ENCODE assay signal across 25 cellular contexts in genomic region chr6:46969206-46969605, GRCh38. TPM values are rescaled to one million over a fixed set of nuclear protein-coding genes. Genes with fewer than 3 reads are reported as not detected.
DNase-seq lines count a peak whose midpoint lies in the region; ATAC-seq, FAIRE-seq and TF ChIP-seq lines count a peak whose summit lies in the region.
"Had no signal": no experiment of that assay in that cellular context is flagged by ENCODE, and none has a peak within 500 bp of the region (broad histone marks: within the 10 kb centered on the region; RNA-seq: fewer than 3 reads in every experiment).

No MANE protein-coding gene starts in this region.

- DNase-seq in HCT116 (ENCODE audit: low read depth, low spot score) (no peak), PC-3 (no peak), H1 (ENCODE audit: low read depth in 1 of 2, low spot score in 2 of 2) (no peak), HFFc6 (no peak), D721Med (ENCODE audit: insufficient read length, low spot score) (no peak), substantia nigra (lab: John Stamatoyannopoulos, UW) (no peak)
- DNase-seq: AML-193; CD4-positive, alpha-beta T cell; DMS79; Karpas-422; NCI-H1092 treated with DMSO at 0.1 percent for 48 hours; NCI-H1436 treated with DMSO at 0.1 percent for 48 hours; NCI-H187 treated with DMSO at 0.1 percent for 48 hours; NCI-H2171 treated with DMSO at 0.1 percent for 48 hours; NCI-H524 treated with DMSO at 0.1 percent for 48 hours; NCI-H774; Right ventricle myocardium superior; RPMI8226; T-helper 1 cell had no signal

- H4K8ac ChIP-seq in H1 (ENCODE audit: extremely low read depth, insufficient read depth, low read length), result no peak overlapping the region

- H3K36me3 Mint-ChIP-seq in HFFc6 (ENCODE audit: low read depth), result no peaks in the 10 kb centered on the region

- H3K23ac ChIP-seq in H1 (ENCODE audit: insufficient read length), result no peak overlapping the region

- no peaks in the 10 kb centered on the region for H3K79me1 ChIP-seq in H1 (ENCODE audit: low read depth, low read length)

- H2BK12ac ChIP-seq in H1 (ENCODE audit: low read depth, low read length), result no peak overlapping the region

- no peak overlapping the region for H2AK5ac ChIP-seq in H1 (ENCODE audit: low read depth, low read length)

- TF ChIP-seq POLR2A in HCT116 (IDR thresholded peaks at IDR 0.05; ENCODE audit: borderline replicate concordance, extremely low read depth, insufficient read depth, insufficient read length) (no peak), H1 (IDR thresholded peaks at IDR 0.05; ENCODE audit: control extremely low read depth in 1 of 2, low read depth in 2 of 2, low read length in 2 of 2) (no peak)

- H3K79me2 ChIP-seq in HCT116 (ENCODE audit: insufficient read depth, low read length), result no peaks in the 10 kb centered on the region
- no peaks in the 10 kb centered on the region for H3K79me2 ChIP-seq in PC-3 (ENCODE audit: low read length)
- H3K79me2 ChIP-seq in H1 (ENCODE audit: control insufficient read depth in 1 of 2, insufficient read depth in 2 of 2, low read length in 2 of 2), result no peaks in the 10 kb centered on the region

- FAIRE-seq in H1 (lab: Jason Lieb, UNC) (peak; percentile 66), D721Med (lab: Jason Lieb, UNC) (no peak)
- FAIRE-seq: A549, GM12892 had no signal

- H3K4me1 Mint-ChIP-seq in HFFc6 (ENCODE audit: low read depth), result no peaks in the 10 kb centered on the region

- POLR2A ChIA-PET in HCT116 (lab: Charles Lee) (no interaction called here), PC-3 (lab: Charles Lee; ENCODE audit: unreplicated experiment) (no interaction called here), H1 (lab: Charles Lee; ENCODE audit: partially characterized antibody) (no interaction called here)

- H3K36me3 ChIP-seq in HCT116 (ENCODE audit: control insufficient read depth in 1 of 2, insufficient read depth in 2 of 2, low read length in 2 of 2) (no peaks in the 10 kb centered on the region), PC-3 (ENCODE audit: low read depth, low read length) (no peaks in the 10 kb centered on the region), H1 (ENCODE audit: control insufficient read depth in 2 of 4, insufficient read depth in 4 of 4, low read length in 3 of 4) (no peaks in the 10 kb centered on the region)
- H3K36me3 ChIP-seq: BLaER1 treated with 17β-estradiol and CSF1 and Interleukin-3, amounts not matched to agents 10 nM and 100 nM had no signal

- no peak overlapping the region for H3K9ac ChIP-seq in HCT116 (ENCODE audit: low read length)
- H3K9ac ChIP-seq in PC-3 (ENCODE audit: low read length), result no peak overlapping the region
- H3K9ac ChIP-seq in H1 (replicated peaks in 1 of 4; ENCODE audit: extremely low read depth in 1 of 4, low read depth in 3 of 4, low read length in 3 of 4), result no peak overlapping the region
- H3K9ac ChIP-seq: BLaER1 treated with 17β-estradiol and CSF1 and Interleukin-3, amounts not matched to agents 10 nM and 100 nM had no signal

- H3K27ac Mint-ChIP-seq in HFFc6, result no peak overlapping the region
- H3K27ac Mint-ChIP-seq: CD4-positive, alpha-beta T cell had no signal

- no peak overlapping the region for H3K14ac ChIP-seq in H1 (ENCODE audit: insufficient read length)

- no peak overlapping the region for H3K4me3 Mint-ChIP-seq in HFFc6
- H3K4me3 Mint-ChIP-seq: CD4-positive, alpha-beta T cell had no signal

- H2BK5ac ChIP-seq in H1 (ENCODE audit: low read depth, low read length), result no peak overlapping the region

- TF ChIP-seq CTCF in HCT116 (IDR thresholded peaks at IDR 0.05 in 2 of 3, conservative IDR thresholded peaks at IDR 0.05 in 1 of 3; ENCODE audit: borderline replicate concordance in 1 of 3, insufficient read depth in 1 of 3, low read depth in 2 of 3, low read length in 2 of 3) (no peak), PC-3 (conservative IDR thresholded peaks at IDR 0.05; ENCODE audit: low read depth, low read length) (no peak), H1 (IDR thresholded peaks at IDR 0.05; ENCODE audit: control extremely low read depth in 1 of 3, insufficient read depth in 1 of 3, low read depth in 1 of 3, low read length in 3 of 3) (no peak), HFFc6 (IDR thresholded peaks at IDR 0.05) (no peak), D721Med (IDR thresholded peaks at IDR 0.05; ENCODE audit: insufficient read depth, missing control alignments) (no peak)

- no peak overlapping the region for H2BK15ac ChIP-seq in H1 (ENCODE audit: low read length)

- H3F3A ChIP-seq in PC-3 (ENCODE audit: low read length, unreplicated experiment), result no peaks in the 10 kb centered on the region

- H3K18ac ChIP-seq in H1 (ENCODE audit: extremely low read depth, low read length), result no peak overlapping the region

- H3K9me3 ChIP-seq in HCT116 (ENCODE audit: control insufficient read depth in 1 of 2, insufficient read depth in 1 of 2, low read depth in 1 of 2, low read length in 2 of 2) (no peaks in the 10 kb centered on the region), PC-3 (ENCODE audit: low read length) (no peaks in the 10 kb centered on the region), H1 (ENCODE audit: insufficient read depth in 2 of 2, low read depth in 1 of 2, low read length in 1 of 2) (no peaks in the 10 kb centered on the region)
- H3K9me3 ChIP-seq: A549; BLaER1 treated with 17β-estradiol and CSF1 and Interleukin-3, amounts not matched to agents 10 nM and 100 nM had no signal

- peaks cover 2% of the 10 kb centered on the region; the same call in 1 of the 2 replicates for H3K27me3 Mint-ChIP-seq in HFFc6 (ENCODE audit: insufficient read depth)

- no peaks in the 10 kb centered on the region for H3K9me2 ChIP-seq in HCT116 (ENCODE audit: insufficient read depth)
- no peaks in the 10 kb centered on the region for H3K9me2 ChIP-seq in PC-3 (replicated peaks; ENCODE audit: low read length)

- CTCF ChIA-PET in HCT116 (lab: Charles Lee), result no interaction called here
- CTCF ChIA-PET in PC-3 (lab: Charles Lee), result no interaction called here
- CTCF ChIA-PET in H1 (lab: Charles Lee; ENCODE audit: partially characterized antibody), result no interaction called here

- H4K91ac ChIP-seq in H1 (replicated peaks; ENCODE audit: insufficient read length, low read length), result no peak overlapping the region

- H2AFZ ChIP-seq in HCT116 (ENCODE audit: low read depth, low read length, poor library complexity, severe bottlenecking) (peak overlapping the region; percentile 62), PC-3 (ENCODE audit: low read length) (peak overlapping the region; percentile 45), H1 (ENCODE audit: low read length) (no peak overlapping the region)

- no peaks in the 10 kb centered on the region; the same call in 1 of the 2 replicates for H3K9me3 Mint-ChIP-seq in HFFc6
- H3K9me3 Mint-ChIP-seq: CD4-positive, alpha-beta T cell had no signal

- no peak overlapping the region for H3K56ac ChIP-seq in H1 (replicated peaks; ENCODE audit: insufficient read length, low read depth, low read length)

- H4K20me1 ChIP-seq in HCT116 (ENCODE audit: insufficient read depth) (no peaks in the 10 kb centered on the region), PC-3 (ENCODE audit: low read length) (no peaks in the 10 kb centered on the region), H1 (replicated peaks in 1 of 2; ENCODE audit: control insufficient read depth in 1 of 2, insufficient read depth in 2 of 2, low read length in 2 of 2) (no peaks in the 10 kb centered on the region)
- H4K20me1 ChIP-seq: BLaER1 treated with 17β-estradiol and CSF1 and Interleukin-3, amounts not matched to agents 10 nM and 100 nM had no signal

- intact Hi-C loops in HCT116 (cut with micrococcal nuclease), result no loop called here
- intact Hi-C loops in PC-3 (cut with micrococcal nuclease), result no loop called here

- ATAC-seq in HCT116 (no peak), PC-3 (no peak), HG02642 (IDR thresholded peaks at IDR 0.05; ENCODE audit: poor library complexity, unreplicated experiment) (no peak)
- ATAC-seq: A549 had no signal

- no peak overlapping the region for H2BK120ac ChIP-seq in H1 (replicated peaks; ENCODE audit: low read depth, low read length)

- H4K5ac ChIP-seq in H1 (ENCODE audit: insufficient read length, low read depth, low read length), result no peak overlapping the region

- H3K4me2 ChIP-seq in HCT116 (ENCODE audit: low read length) (no peak overlapping the region), PC-3 (ENCODE audit: low read length) (peak overlapping the region; percentile 14; the same call in 1 of the 2 replicates), H1 (ENCODE audit: insufficient read depth in 1 of 2, low read depth in 2 of 2, low read length in 2 of 2) (no peak overlapping the region)
- H3K4me2 ChIP-seq: A549; BLaER1 treated with 17β-estradiol and CSF1 and Interleukin-3, amounts not matched to agents 10 nM and 100 nM had no signal

- no TSS peak for BruUV-seq in HCT116 (replicated peaks; lab: Mats Ljungman, UMichigan)
- BruUV-seq in PC-3 (replicated peaks; lab: Mats Ljungman, UMichigan), result no TSS peak

- no peaks in the 10 kb centered on the region for H3K4me1 ChIP-seq in HCT116 (ENCODE audit: control insufficient read depth in 1 of 2, insufficient read depth in 2 of 2, low read length in 2 of 2)
- peaks cover 27% of the 10 kb centered on the region for H3K4me1 ChIP-seq in PC-3 (ENCODE audit: insufficient read depth, low read length)
- H3K4me1 ChIP-seq in H1 (replicated peaks in 1 of 4; ENCODE audit: control insufficient read depth in 3 of 4, insufficient read depth in 4 of 4, low read length in 3 of 4), result no peaks in the 10 kb centered on the region
- H3K4me1 ChIP-seq: A549 had no signal

- H3K27me3 ChIP-seq in HCT116 (ENCODE audit: insufficient read depth, low read length), result no peaks in the 10 kb centered on the region
- H3K27me3 ChIP-seq in PC-3 (ENCODE audit: low read length), result no peaks in the 10 kb centered on the region
- H3K27me3 ChIP-seq in H1 (replicated peaks in 1 of 4; ENCODE audit: control insufficient read depth in 3 of 4, extremely low read depth in 1 of 4, insufficient read depth in 3 of 4, low read length in 3 of 4), result no peaks in the 10 kb centered on the region
- H3K27me3 ChIP-seq: BLaER1 treated with 17β-estradiol and CSF1 and Interleukin-3, amounts not matched to agents 10 nM and 100 nM had no signal

- H3K4ac ChIP-seq in H1 (replicated peaks; ENCODE audit: insufficient read length, low read depth, low read length), result no peak overlapping the region

- 94% methylated on average over 1 of the region's 1 CpG; no CpG with 5 or more reads in 1 of the 2 experiments for WGBS in H1 (ENCODE audit: extremely low coverage in 1 of 2, insufficient coverage in 1 of 2, insufficient read length in 1 of 2, insufficient replicate concordance in 2 of 2, low coverage in 1 of 2, low lambda C conversion rate in 2 of 2, missing lambda C conversion rate in 1 of 2), 2 experiments

- H3K23me2 ChIP-seq in H1 (ENCODE audit: low read depth, low read length), result no peaks in the 10 kb centered on the region

- no peak for TF ChIP-seq RAD21 in HCT116 (IDR thresholded peaks at IDR 0.05; ENCODE audit: low read depth)
- no peak for TF ChIP-seq RAD21 in H1 (IDR thresholded peaks at IDR 0.05 in 1 of 2, conservative IDR thresholded peaks at IDR 0.05 in 1 of 2; ENCODE audit: low read depth in 2 of 2, low read length in 2 of 2)

- H3K4me3 ChIP-seq in HCT116 (replicated peaks in 1 of 2; ENCODE audit: low read depth in 1 of 2, low read length in 2 of 2), result no peak overlapping the region
- H3K4me3 ChIP-seq in PC-3 (ENCODE audit: low read length), result no peak overlapping the region
- H3K4me3 ChIP-seq in H1 (ENCODE audit: extremely low read depth in 1 of 4, insufficient read depth in 2 of 4, low read depth in 3 of 4, low read length in 4 of 4), result no peak overlapping the region
- H3K4me3 ChIP-seq: A549; BLaER1 treated with 17β-estradiol and CSF1 and Interleukin-3, amounts not matched to agents 10 nM and 100 nM had no signal

- TF ChIP-seq EP300 in H1 (IDR thresholded peaks at IDR 0.05; ENCODE audit: borderline replicate concordance in 1 of 2, low read depth in 2 of 2, low read length in 2 of 2), result no peak

- H3K27ac ChIP-seq in HCT116 (ENCODE audit: low read depth, low read length) (no peak overlapping the region), PC-3 (ENCODE audit: low read length) (no peak overlapping the region), H1 (ENCODE audit: low read depth, low read length) (no peak overlapping the region), substantia nigra (ENCODE audit: low read depth, low read length, poor library complexity, severe bottlenecking) (no peak overlapping the region)
- H3K27ac ChIP-seq: A549; BLaER1 treated with 17β-estradiol and CSF1 and Interleukin-3, amounts not matched to agents 10 nM and 100 nM; HL-60 had no signal

- RAD21 ChIA-PET in HCT116 (lab: Charles Lee; ENCODE audit: low non-redundant PET in 1 of 2, low total read pairs in 2 of 2, uncharacterized antibody in 2 of 2, unreplicated experiment in 2 of 2), result no interaction called here

- no peak overlapping the region for H2BK20ac ChIP-seq in H1 (ENCODE audit: low read length)

RNA-seq across cellular contexts. Expression of gene ADGRF5, which starts 47.5 kb away (rescaled TPM):
- total RNA-seq in HCT116 (2021; ENCODE audit: unreplicated experiment), result 0.17 TPM
- polyA plus RNA-seq in HCT116 (2012), result not detected in 2 replicates
- 0.75 and 1.6 TPM in 2 replicates for total RNA-seq in PC-3 (2014; rRNA removed)
- total RNA-seq in H1 (2021; fragmentation: NEBNext Ultra II Directional; extraction: Animal tissue kit (Norgen Biotek cat#: 25700)), result 0.06 TPM in 1 of 2 replicates, not detected in the other
- polyA plus RNA-seq in H1 (2011; rRNA removed), result not detected in 2 replicates
- not detected for polyA plus RNA-seq in H1 (2011; cell fraction: cytosol; rRNA removed)
- polyA plus RNA-seq in H1 (2011; cell fraction: nucleus; rRNA removed), result not detected
- polyA plus RNA-seq in H1 (2012, experiment 1 of 2), result 0.03 TPM in 1 of 4 replicates, not detected in the others
- polyA plus RNA-seq in H1 (2012, experiment 2 of 2), result not detected
- polyA plus RNA-seq in H1 (2013, experiment 1 of 2), result 0.02 TPM
- polyA plus RNA-seq in H1 (2013, experiment 2 of 2), result 0.02 TPM
- polyA minus RNA-seq in H1 (2011; rRNA and poly(A)+ RNA removed), result 0.05 TPM in 1 of 2 replicates, not detected in the other
- polyA minus RNA-seq in H1 (2011; cell fraction: cytosol; rRNA and poly(A)+ RNA removed), result not detected
- polyA minus RNA-seq in H1 (2011; cell fraction: nucleus; rRNA and poly(A)+ RNA removed), result not detected
- total RNA-seq in HFFc6 (2021; fragmentation: NEBNext Ultra II Directional; extraction: Animal tissue kit (Norgen Biotek cat#: 25700)), result under 1 TPM in 4 of 6 experiments, not detected in 2; 0.06 to 0.26 (median 0.20) TPM
- total RNA-seq: CD4-positive, alpha-beta T cell; H4 had no signal
- polyA plus RNA-seq: A549 had no signal
